ENCODE assay signal across 19 cellular contexts in genomic region chr6:40409716-40410397, GRCh38.
A peak's percentile ranks its signal among the peaks of the same experiment; 100 is the strongest.
DNase-seq lines count a peak whose midpoint lies in the region; FAIRE-seq and TF ChIP-seq lines count a peak whose summit lies in the region.
"Had no signal": no experiment of that assay in that cellular context is flagged by ENCODE, and none has a peak within 500 bp of the region (broad histone marks: within the 10 kb centered on the region; RNA-seq: fewer than 3 reads in every experiment).

No MANE protein-coding gene starts in this region.

- H3K79me2 ChIP-seq in mesendoderm (ENCODE audit: control insufficient read depth, insufficient read depth, low read length) = no peaks in the 10 kb centered on the region

- no peak overlapping the region for H2BK5ac ChIP-seq in mesendoderm (ENCODE audit: low read length)

- H3K4me2 ChIP-seq in mesendoderm (ENCODE audit: low read length) = no peak overlapping the region

- no peak for FAIRE-seq in HTR-8/SVneo (lab: Jason Lieb, UNC)

- H3K18ac ChIP-seq in mesendoderm (ENCODE audit: low read length) = no peak overlapping the region

- H3K27me3 ChIP-seq in mesendoderm (ENCODE audit: insufficient read depth, low read length, poor library complexity) = no peaks in the 10 kb centered on the region
- H3K27me3 ChIP-seq: gastrocnemius medialis had no signal

- peaks cover 8% of the 10 kb centered on the region for H3K4me1 ChIP-seq in mesendoderm (ENCODE audit: control insufficient read depth, low read depth, low read length)
- H3K4me1 ChIP-seq: gastrocnemius medialis had no signal

- H3K4ac ChIP-seq in mesendoderm (ENCODE audit: low read depth, low read length) = no peak overlapping the region

- no peaks in the 10 kb centered on the region for H3K36me3 ChIP-seq in mesendoderm (ENCODE audit: control insufficient read depth, insufficient read depth, low read length)
- H3K36me3 ChIP-seq: gastrocnemius medialis had no signal

- H2AK5ac ChIP-seq in mesendoderm (ENCODE audit: low read length) = no peak overlapping the region

- no CpG with 5 or more reads among the region's 9 CpGs for WGBS in mesendoderm (ENCODE audit: extremely low coverage, insufficient coverage, low lambda C conversion rate)
- 57 to 59% methylated on average over 9 of the region's 9 CpGs for WGBS in lower leg skin, 2 donors

- DNase-seq in Daoy (ENCODE audit: low read depth) (peak; percentile 78), NCI-H460 (ENCODE audit: extremely low read depth, low read depth) (peak; percentile 1), choroid plexus epithelial cell (ENCODE audit: low read depth) (peak; percentile 42), mesendoderm (peak; percentile 57), lower leg skin (ENCODE audit: low spot score in 2 of 2) (no peak), HTR-8/SVneo (ENCODE audit: insufficient read length, low spot score) (no peak), T1000 (lab: John Stamatoyannopoulos, UW) (no peak)
- no peak for DNase-seq in stimulated activated CD4-positive, alpha-beta T cell treated with anti-CD3 and anti-CD28 coated beads, Interleukin-4, amount 100 ng/mL, for 4 hours
- DNase-seq: activated CD8-positive, alpha-beta T cell treated with anti-CD3 and anti-CD28 coated beads, Interleukin-2, amount 10 ng/mL, durations not matched to agents 7 days and 5 days; activated naive CD4-positive, alpha-beta T cell treated with anti-CD3 and anti-CD28 coated beads, Interleukin-2, amount 10 ng/mL, durations not matched to agents 7 days and 5 days; activated T-cell treated with anti-CD3 and anti-CD28 coated beads, Interleukin-2, amount 50 U/mL, for 24 hours; dermis blood vessel endothelial cell; EL; gastrocnemius medialis; Karpas-422; left colon; NCI-H1436; occipital lobe; stimulated activated CD4-positive, alpha-beta T cell treated with anti-CD3 and anti-CD28 coated beads, Interleukin-15, amount 100 ng/mL, for 24 hours had no signal

- TF ChIP-seq POLR2A in lower leg skin (IDR thresholded peaks at IDR 0.05) = no peak

- H2BK120ac ChIP-seq in mesendoderm (ENCODE audit: low read depth, low read length) = no peak overlapping the region

- H3K23ac ChIP-seq in mesendoderm (ENCODE audit: low read length) = no peak overlapping the region

- no peak overlapping the region for H4K8ac ChIP-seq in mesendoderm (ENCODE audit: low read depth, low read length)

- H4K5ac ChIP-seq in mesendoderm (ENCODE audit: low read length) = no peak overlapping the region

- H3K56ac ChIP-seq in mesendoderm (ENCODE audit: low read length) = no peak overlapping the region

- TF ChIP-seq CTCF in choroid plexus epithelial cell (conservative IDR thresholded peaks at IDR 0.05; ENCODE audit: low read depth, low read length) (no peak), lower leg skin (IDR thresholded peaks at IDR 0.05) (no peak)

- no peak overlapping the region for H3K27ac ChIP-seq in mesendoderm (ENCODE audit: low read depth, low read length)
- H3K27ac ChIP-seq: gastrocnemius medialis had no signal

- H2BK15ac ChIP-seq in mesendoderm (replicated peaks; ENCODE audit: low read depth) = no peak overlapping the region

- no peaks in the 10 kb centered on the region for H3K79me1 ChIP-seq in mesendoderm (ENCODE audit: low read length)

- intact Hi-C loops in lower leg skin (cut with DNase I; ENCODE audit: low total_unique reads) = no loop called here

- H3K4me3 ChIP-seq in choroid plexus epithelial cell (ENCODE audit: low read depth, low read length) = no peak overlapping the region
- no peak overlapping the region for H3K4me3 ChIP-seq in mesendoderm (ENCODE audit: low read length)
- no peak overlapping the region for H3K4me3 ChIP-seq in lower leg skin (ENCODE audit: low read depth, poor library complexity, severe bottlenecking)
- H3K4me3 ChIP-seq: gastrocnemius medialis had no signal

- H3K9ac ChIP-seq in mesendoderm (ENCODE audit: low read length) = no peak overlapping the region

Comparison
In these comparisons a context has a peak if more than half of its experiments do, and no peak if none do; other contexts are left out.
1. DNase-seq: peak in Daoy (single experiment), NCI-H460 (single experiment), choroid plexus epithelial cell (single experiment) and mesendoderm (single experiment); none in lower leg skin (0 of 2), stimulated activated CD4-positive, alpha-beta T cell treated with anti-CD3 and anti-CD28 coated beads, Interleukin-4, amount 100 ng/mL, for 4 hours (0 of 2), HTR-8/SVneo (single experiment) and T1000 (single experiment).